In genomic region chr12:30330565-30330964, GRCh38 we compare ENCODE assay signal across 28 cellular contexts.
"Had no signal": no experiment of that assay in that cellular context is flagged by ENCODE, and none has a peak within 500 bp of the region (broad histone marks: within the 10 kb centered on the region; RNA-seq: fewer than 3 reads in every experiment).

No MANE protein-coding gene starts in this region.

- H3K4me1 ChIP-seq: neural progenitor cell, parathyroid adenoma, psoas muscle, right lobe of liver, sigmoid colon, stomach, thyroid gland, tibial nerve, upper lobe of left lung, vagina had no signal

- H3K27ac Mint-ChIP-seq: nephron; neural progenitor cell; progenitor cell of endocrine pancreas; stimulated activated effector memory CD8-positive, alpha-beta T cell treated with anti-CD3 and anti-CD28 coated beads, Interleukin-12 subunit alpha, Interleukin-12 subunit beta, amount 100 ng/mL, for 72 hours; stimulated activated naive B cell treated with anti-CD40 and anti-IgM and Interleukin-4, amounts not matched to agents 10 μg/mL and 1 μg/mL and 100 μg/mL, for 72 hours; stimulated activated naive CD8-positive, alpha-beta T cell treated with anti-CD3 and anti-CD28 coated beads, Interleukin-15, Interleukin-2, amounts not matched to agents 100 ng/mL and 50 ng/mL, for 24 hours had no signal

- H3K4me2 ChIP-seq: neural progenitor cell had no signal

- H3K9me3 ChIP-seq: ovary, psoas muscle, right lobe of liver, sigmoid colon, thoracic aorta, thyroid gland, vagina had no signal

- H3K79me2 ChIP-seq: parathyroid adenoma had no signal

- H2AFZ ChIP-seq: neural progenitor cell, parathyroid adenoma had no signal

- ATAC-seq: psoas muscle; right cardiac atrium; right lobe of liver; stimulated activated effector memory CD8-positive, alpha-beta T cell treated with anti-CD3 and anti-CD28 coated beads, Interleukin-12 subunit alpha, Interleukin-12 subunit beta, amount 100 ng/mL, for 72 hours; stimulated activated naive B cell treated with anti-CD40 and anti-IgM and Interleukin-4, amounts not matched to agents 10 μg/mL and 1 μg/mL and 100 μg/mL, for 72 hours had no signal

- FAIRE-seq: small intestine, urothelium cell line had no signal

- H3K36me3 ChIP-seq: neural progenitor cell, ovary, right lobe of liver, sigmoid colon, stomach, thoracic aorta, thyroid gland, tibial nerve, upper lobe of left lung, vagina had no signal

- H3K27me3 Mint-ChIP-seq: progenitor cell of endocrine pancreas; stimulated activated naive B cell treated with anti-CD40 and anti-IgM and Interleukin-4, amounts not matched to agents 10 μg/mL and 1 μg/mL and 100 μg/mL, for 72 hours; stimulated activated naive CD8-positive, alpha-beta T cell treated with anti-CD3 and anti-CD28 coated beads, Interleukin-15, Interleukin-2, amounts not matched to agents 100 ng/mL and 50 ng/mL, for 24 hours had no signal

- H3K4me1 Mint-ChIP-seq: nephron; neural progenitor cell; stimulated activated effector memory CD8-positive, alpha-beta T cell treated with anti-CD3 and anti-CD28 coated beads, Interleukin-12 subunit alpha, Interleukin-12 subunit beta, amount 100 ng/mL, for 72 hours; stimulated activated naive B cell treated with anti-CD40 and anti-IgM and Interleukin-4, amounts not matched to agents 10 μg/mL and 1 μg/mL and 100 μg/mL, for 72 hours had no signal

- H3K4me3 Mint-ChIP-seq: nephron; neural progenitor cell; stimulated activated effector memory CD8-positive, alpha-beta T cell treated with anti-CD3 and anti-CD28 coated beads, Interleukin-12 subunit alpha, Interleukin-12 subunit beta, amount 100 ng/mL, for 72 hours; stimulated activated naive B cell treated with anti-CD40 and anti-IgM and Interleukin-4, amounts not matched to agents 10 μg/mL and 1 μg/mL and 100 μg/mL, for 72 hours; stimulated activated naive CD8-positive, alpha-beta T cell treated with anti-CD3 and anti-CD28 coated beads, Interleukin-15, Interleukin-2, amounts not matched to agents 100 ng/mL and 50 ng/mL, for 24 hours had no signal

- DNase-seq: occipital lobe; ovary; posterior cingulate gyrus; psoas muscle; right cardiac atrium; right lobe of liver; sigmoid colon; small intestine; stimulated activated CD4-positive, alpha-beta T cell treated with anti-CD3 and anti-CD28 coated beads, Interleukin-15, amount 100 ng/mL, for 24 hours; stimulated activated CD4-positive, alpha-beta T cell treated with anti-CD3 and anti-CD28 coated beads, Interleukin-2, amount 100 ng/mL, for 24 hours; stimulated activated CD4-positive, alpha-beta T cell treated with anti-CD3 and anti-CD28 coated beads, Interleukin-2, amount 100 ng/mL, for 48 hours; stimulated activated CD4-positive, alpha-beta T cell treated with anti-CD3 and anti-CD28 coated beads, Interleukin-4, amount 100 ng/mL, for 24 hours; stimulated activated naive B cell treated with anti-CD40 and anti-IgM and Interleukin-4, amounts not matched to agents 10 μg/mL and 1 μg/mL and 100 μg/mL, for 72 hours; stimulated activated naive CD4-positive, alpha-beta T cell treated with Interleukin-2 at 50 U/mL for 16 hours; stomach; thyroid gland; trophoblast cell; upper lobe of left lung had no signal

- H3K27me3 ChIP-seq: neural progenitor cell, ovary, right lobe of liver, sigmoid colon, stomach, thyroid gland, tibial nerve, upper lobe of left lung, vagina had no signal

- H3K9ac ChIP-seq: neural progenitor cell, parathyroid adenoma had no signal

- H3K36me3 Mint-ChIP-seq: neural progenitor cell; stimulated activated effector memory CD8-positive, alpha-beta T cell treated with anti-CD3 and anti-CD28 coated beads, Interleukin-12 subunit alpha, Interleukin-12 subunit beta, amount 100 ng/mL, for 72 hours; stimulated activated naive B cell treated with anti-CD40 and anti-IgM and Interleukin-4, amounts not matched to agents 10 μg/mL and 1 μg/mL and 100 μg/mL, for 72 hours had no signal

- H3K27ac ChIP-seq: neural progenitor cell, ovary, parathyroid adenoma, psoas muscle, right lobe of liver, sigmoid colon, stomach, thoracic aorta, thyroid gland, tibial nerve, upper lobe of left lung, vagina had no signal

- H3K9me3 Mint-ChIP-seq: nephron; stimulated activated effector memory CD8-positive, alpha-beta T cell treated with anti-CD3 and anti-CD28 coated beads, Interleukin-12 subunit alpha, Interleukin-12 subunit beta, amount 100 ng/mL, for 72 hours; stimulated activated naive CD8-positive, alpha-beta T cell treated with anti-CD3 and anti-CD28 coated beads, Interleukin-15, Interleukin-2, amounts not matched to agents 100 ng/mL and 50 ng/mL, for 24 hours had no signal

- H3K4me3 ChIP-seq: neural progenitor cell, ovary, psoas muscle, right lobe of liver, sigmoid colon, stomach, thoracic aorta, thyroid gland, tibial nerve, upper lobe of left lung, vagina had no signal
